Comparison of ENCODE assay signal across 10 cellular contexts in genomic region chr2:181183878-181184553, GRCh38.
A peak's percentile ranks its signal among the peaks of the same experiment; 100 is the strongest.
DNase-seq lines count a peak whose midpoint lies in the region; ATAC-seq and TF ChIP-seq lines count a peak whose summit lies in the region.
"Had no signal": no experiment of that assay in that cellular context is flagged by ENCODE, and none has a peak within 500 bp of the region (broad histone marks: within the 10 kb centered on the region; RNA-seq: fewer than 3 reads in every experiment).

No MANE protein-coding gene starts in this region.

- no peaks in the 10 kb centered on the region for H3K9me3 ChIP-seq in vagina

- peaks cover 8% of the 10 kb centered on the region for H3K4me1 Mint-ChIP-seq in HFFc6 (ENCODE audit: low read depth)

- no peaks in the 10 kb centered on the region for H3K27me3 ChIP-seq in vagina

- TF ChIP-seq CTCF in cardiac fibroblast (IDR thresholded peaks at IDR 0.05; ENCODE audit: low read depth, low read length) (no peak), vagina (IDR thresholded peaks at IDR 0.05) (no peak), HFFc6 (IDR thresholded peaks at IDR 0.05) (no peak)

- H3K4me1 ChIP-seq in vagina: no peaks in the 10 kb centered on the region

- TF ChIP-seq POLR2A in vagina (IDR thresholded peaks at IDR 0.05): no peak

- ATAC-seq in GM18508 (IDR thresholded peaks at IDR 0.05; ENCODE audit: insufficient read depth, unreplicated experiment) (peak; percentile 91), GM21576 (IDR thresholded peaks at IDR 0.05; ENCODE audit: unreplicated experiment) (peak; percentile 99), HG03442 (IDR thresholded peaks at IDR 0.05; ENCODE audit: unreplicated experiment) (peak; percentile 98)

- H3K36me3 Mint-ChIP-seq in HFFc6 (ENCODE audit: low read depth): no peaks in the 10 kb centered on the region

- H3K4me3 ChIP-seq in cardiac fibroblast (replicated peaks in 1 of 2; ENCODE audit: low read depth in 2 of 2, low read length in 2 of 2) (no peak overlapping the region), vagina (no peak overlapping the region)
- H3K4me3 ChIP-seq: lung had no signal

- H3K4me3 Mint-ChIP-seq in HFFc6: no peak overlapping the region

- H3K27ac ChIP-seq in vagina: no peak overlapping the region

- H3K27me3 Mint-ChIP-seq in HFFc6 (ENCODE audit: insufficient read depth): no peaks in the 10 kb centered on the region

- intact Hi-C loops in vagina (cut with DNase I): no loop called here

- DNase-seq in cardiac fibroblast (ENCODE audit: low read depth in 2 of 2): peak; percentile 17 to 47
- no peak for DNase-seq in OCI-M1 (lab: John Stamatoyannopoulos, UW)
- no peak for DNase-seq in vagina (ENCODE audit: extremely low spot score in 2 of 2)
- DNase-seq in HFFc6: no peak
- DNase-seq in DMS79 (lab: John Stamatoyannopoulos, UW): no peak
- DNase-seq: NCI-H1105 had no signal

- no peak overlapping the region for H3K27ac Mint-ChIP-seq in HFFc6

- H3K36me3 ChIP-seq in vagina: no peaks in the 10 kb centered on the region

- no peaks in the 10 kb centered on the region for H3K9me3 Mint-ChIP-seq in HFFc6

Comparison
In these comparisons a context has a peak if more than half of its experiments do, and no peak if none do; other contexts are left out.
1. DNase-seq: peak in cardiac fibroblast (2 of 2); none in OCI-M1 (single experiment), vagina (0 of 2), HFFc6 (single experiment) and DMS79 (single experiment).
2. Peak in every context shown above with its lines, with median percentiles within 50 percentile points of each other: ATAC-seq.